8 cellular contexts compared by ENCODE assay signal in genomic region chr12:53221203-53222076, GRCh38. TPM values are rescaled to one million over a fixed set of nuclear protein-coding genes. Genes with fewer than 3 reads are reported as not detected.
DNase-seq lines count a peak whose midpoint lies in the region; ATAC-seq and TF ChIP-seq lines count a peak whose summit lies in the region.

No MANE protein-coding gene starts in this region.

- H3K9me3 ChIP-seq in BLaER1 treated with 17β-estradiol and CSF1 and Interleukin-3, amounts not matched to agents 10 nM and 100 nM (replicated peaks in 1 of 11) = no peaks in the 10 kb centered on the region
- H3K9me3 ChIP-seq in SK-N-SH (no peaks in the 10 kb centered on the region), breast epithelium (no peaks in the 10 kb centered on the region), skeletal muscle tissue (ENCODE audit: control insufficient read depth in 3 of 3, low read length in 3 of 3) (no peaks in the 10 kb centered on the region)

- peaks cover 35% of the 10 kb centered on the region for H3K79me2 ChIP-seq in SK-N-SH (ENCODE audit: insufficient read depth)

- H4K20me1 ChIP-seq in BLaER1 treated with 17β-estradiol and CSF1 and Interleukin-3, amounts not matched to agents 10 nM and 100 nM = no peaks in the 10 kb centered on the region
- peaks cover 5% of the 10 kb centered on the region; the same call in 1 of the 2 replicates for H4K20me1 ChIP-seq in SK-N-SH (ENCODE audit: insufficient read depth)

- ATAC-seq in GM18873 (IDR thresholded peaks at IDR 0.05; ENCODE audit: low FRiP score, unreplicated experiment) (peak; percentile 28), HG03342 (IDR thresholded peaks at IDR 0.05; ENCODE audit: unreplicated experiment) (peak; percentile 24)

- POLR2A ChIA-PET in SK-N-SH (lab: Yijun Ruan, JAX) = interaction anchor here (1.9 kb wide), 1 partner anchor 46 kb away, joined by 6 read pairs; the partner anchor contains the start of gene ESPL1

- H3K4me1 ChIP-seq in BLaER1 treated with 17β-estradiol and CSF1 and Interleukin-3, amounts not matched to agents 10 nM and 100 nM = peaks cover 70 to 85% (median 75%) of the 10 kb centered on the region in 10 experiments
- H3K4me1 ChIP-seq in SK-N-SH (ENCODE audit: control insufficient read depth in 1 of 2, insufficient read depth in 2 of 2, low read depth in 1 of 2, low read length in 1 of 2) = peaks cover 55 to 60% of the 10 kb centered on the region in 2 experiments
- H3K4me1 ChIP-seq in breast epithelium = peaks cover 30 to 59% of the 10 kb centered on the region in 2 donors
- H3K4me1 ChIP-seq in skeletal muscle tissue (ENCODE audit: control insufficient read depth in 3 of 3, insufficient read depth in 3 of 3, low read length in 3 of 3) = peaks cover 53 to 67% (median 59%) of the 10 kb centered on the region in 3 donors

- H3K4me3 Mint-ChIP-seq in immature natural killer cell = peak overlapping the region; percentile 89 to 97 (median 93)

- H3K36me3 ChIP-seq in BLaER1 treated with 17β-estradiol and CSF1 and Interleukin-3, amounts not matched to agents 10 nM and 100 nM = 0 out of 22 replicates have a peak, but pooled peaks cover 0 to 2% (median 0%) of the 10 kb centered on the region in 11 experiments
- H3K36me3 ChIP-seq in SK-N-SH (replicated peaks in 1 of 2; ENCODE audit: control insufficient read depth in 1 of 2, insufficient read depth in 2 of 2, low read length in 1 of 2) (no peaks in the 10 kb centered on the region), breast epithelium (no peaks in the 10 kb centered on the region), skeletal muscle tissue (ENCODE audit: control insufficient read depth in 3 of 3, insufficient read depth in 3 of 3, low read length in 3 of 3) (no peaks in the 10 kb centered on the region)

- 0 out of 2 replicates have a peak, but pooled peaks have one; percentile 10 for TF ChIP-seq RAD21 in SK-N-SH (IDR thresholded peaks at IDR 0.05; ENCODE audit: low read length)

- no peaks in the 10 kb centered on the region for H3K36me3 Mint-ChIP-seq in immature natural killer cell

- H2AFZ ChIP-seq in SK-N-SH (ENCODE audit: low read depth) = peak overlapping the region; percentile 81; the same call in 1 of the 2 replicates

- TF ChIP-seq CTCF in SK-N-SH (IDR thresholded peaks at IDR 0.05) (peak; percentile 42), breast epithelium (IDR thresholded peaks at IDR 0.05) (peak in 1 of 3 donors; percentile 17)

- H3K4me2 ChIP-seq in BLaER1 treated with 17β-estradiol and CSF1 and Interleukin-3, amounts not matched to agents 10 nM and 100 nM = peak overlapping the region; percentile 81 to 99 (median 97)
- peak overlapping the region; percentile 80 for H3K4me2 ChIP-seq in SK-N-SH

- TF ChIP-seq EP300 in SK-N-SH (IDR thresholded peaks at IDR 0.05; ENCODE audit: borderline replicate concordance in 1 of 2, low read depth in 1 of 2, low read length in 1 of 2) = no peak

- H3K27me3 ChIP-seq in BLaER1 treated with 17β-estradiol and CSF1 and Interleukin-3, amounts not matched to agents 10 nM and 100 nM = no peaks in the 10 kb centered on the region
- H3K27me3 ChIP-seq in SK-N-SH (ENCODE audit: insufficient read depth) = no peaks in the 10 kb centered on the region
- H3K27me3 ChIP-seq in breast epithelium = no peaks in the 10 kb centered on the region
- H3K27me3 ChIP-seq in skeletal muscle tissue (ENCODE audit: control insufficient read depth in 3 of 3, insufficient read depth in 3 of 3, low read length in 3 of 3) = no peaks in the 10 kb centered on the region

- no peaks in the 10 kb centered on the region for H3K9me3 Mint-ChIP-seq in immature natural killer cell

- H3K4me1 Mint-ChIP-seq in immature natural killer cell = peaks cover 67 to 74% of the 10 kb centered on the region in 2 donors

- intact Hi-C loops in breast epithelium (cut with DNase I; ENCODE audit: low total_unique reads) = no loop called here

- peak overlapping the region; percentile 62 to 89 (median 72) for H3K4me3 ChIP-seq in BLaER1 treated with 17β-estradiol and CSF1 and Interleukin-3, amounts not matched to agents 10 nM and 100 nM
- peak overlapping the region; percentile 54 to 70 for H3K4me3 ChIP-seq in SK-N-SH (ENCODE audit: low read depth in 2 of 2, low read length in 1 of 2)
- H3K4me3 ChIP-seq in breast epithelium = peak overlapping the region; percentile 58 to 77 (median 77)
- H3K4me3 ChIP-seq in skeletal muscle tissue (ENCODE audit: low read length in 3 of 3) = peak overlapping the region; percentile 77 to 97 (median 94)

- H3K9me2 ChIP-seq in SK-N-SH = no peaks in the 10 kb centered on the region

- peak; percentile 61 for TF ChIP-seq POLR2A in breast epithelium (IDR thresholded peaks at IDR 0.05)

- peak overlapping the region; percentile 82 to 93 (median 86) for H3K9ac ChIP-seq in BLaER1 treated with 17β-estradiol and CSF1 and Interleukin-3, amounts not matched to agents 10 nM and 100 nM
- H3K9ac ChIP-seq in SK-N-SH (peak overlapping the region; percentile 86), skeletal muscle tissue (ENCODE audit: low read depth in 1 of 3, low read length in 3 of 3) (peak overlapping the region; percentile 90 to 96 (median 96))

- H3K27ac Mint-ChIP-seq in immature natural killer cell = peak overlapping the region; percentile 89 to 97 (median 92)

- H3K27ac ChIP-seq in BLaER1 treated with 17β-estradiol and CSF1 and Interleukin-3, amounts not matched to agents 10 nM and 100 nM = peak overlapping the region; percentile 78 to 97 (median 93)
- H3K27ac ChIP-seq in SK-N-SH (ENCODE audit: low read depth in 2 of 2, low read length in 1 of 2) = peak overlapping the region; percentile 99
- H3K27ac ChIP-seq in breast epithelium = peak overlapping the region; percentile 99 to 100
- H3K27ac ChIP-seq in skeletal muscle tissue (ENCODE audit: low read depth, low read length) = peak overlapping the region; percentile 98

- peaks cover 11 to 24% (median 12%) of the 10 kb centered on the region in 3 donors for H3K27me3 Mint-ChIP-seq in immature natural killer cell (ENCODE audit: low read depth in 3 of 3)

- WGBS in SK-N-SH (ENCODE audit: low lambda C conversion rate) = 4% methylated on average over 16 of the region's 71 CpGs

- peaks cover 32% of the 10 kb centered on the region for H3F3A ChIP-seq in SK-N-SH (replicated peaks; ENCODE audit: insufficient read depth)

- CTCF ChIA-PET in SK-N-SH (lab: Yijun Ruan, JAX) = interaction anchor here (0.7 to 14.8 kb wide), 11 partner anchors 13 to 156 kb away, joined by 3 to 363 read pairs (median 3); partner anchors contain the start of genes AAAS, ESPL1, MYG1 and PFDN5

- DNase-seq in SK-N-SH (peak; percentile 89), breast epithelium (ENCODE audit: low spot score in 2 of 2) (peak; percentile 62 to 77), immature natural killer cell (peak; percentile 58 to 65 (median 60)), NCI-H446 treated with DMSO at 0.1 percent for 48 hours (lab: John Stamatoyannopoulos, UW) (no peak)

TF ChIP-seq in SK-N-SH, 30 proteins besides CTCF, POLR2A, EP300 and RAD21 (continues in another document):
- no peak for TF ChIP-seq NFIC (IDR thresholded peaks at IDR 0.05; ENCODE audit: borderline replicate concordance)
- TF ChIP-seq TAF1 (IDR thresholded peaks at IDR 0.05; ENCODE audit: borderline replicate concordance, low read depth, low read length) = peak; percentile 51
- peak; percentile 20 for TF ChIP-seq POLR2AphosphoS5 (IDR thresholded peaks at IDR 0.05; ENCODE audit: low read depth, low read length)
- 0 out of 2 replicates have a peak, but pooled peaks have one; percentile 21 for TF ChIP-seq SIN3A (IDR thresholded peaks at IDR 0.05; ENCODE audit: borderline replicate concordance, low read depth, low read length)
- peak; percentile 26; the same call in 1 of the 2 replicates for TF ChIP-seq TEAD4 (IDR thresholded peaks at IDR 0.05; ENCODE audit: borderline replicate concordance, insufficient read depth)
- TF ChIP-seq FOXJ3 (CRISPR knock-in tag; IDR thresholded peaks at IDR 0.05) = no peak
- no peak for TF ChIP-seq NRF1 (IDR thresholded peaks at IDR 0.05; ENCODE audit: low read depth, low read length)
- peak; percentile 52; the same call in 1 of the 2 replicates for TF ChIP-seq GABPA (IDR thresholded peaks at IDR 0.05; ENCODE audit: low read depth)
- peak; percentile 11 for TF ChIP-seq CHD2 (IDR thresholded peaks at IDR 0.05; ENCODE audit: low read length, partially characterized antibody)
- no peak for TF ChIP-seq EZH2phosphoT487 (IDR thresholded peaks at IDR 0.05; ENCODE audit: borderline replicate concordance, low read depth)
- TF ChIP-seq ELF1 (IDR thresholded peaks at IDR 0.05) = peak; percentile 27
- TF ChIP-seq RXRA (IDR thresholded peaks at IDR 0.05; ENCODE audit: borderline replicate concordance, low read depth) = 0 out of 2 replicates have a peak, but pooled peaks have one; percentile 18

RNA-seq across cellular contexts. Expression of gene RARG, which starts 10.6 kb away (rescaled TPM):
- polyA plus RNA-seq in SK-N-SH (2012; rRNA removed) (35.0 and 36.6 TPM in 2 replicates), immature natural killer cell (10 to 100 TPM in 1 of 3 donors, 1 to 10 TPM in 2; 2.9 to 10.1 (median 4.7) TPM)
- 20.6 and 30.6 TPM in 2 replicates for polyA plus RNA-seq in SK-N-SH (2012; cell fraction: cytosol; rRNA removed)
- 67.2 and 75.5 TPM in 2 replicates for polyA plus RNA-seq in SK-N-SH (2012; cell fraction: nucleus; rRNA removed)
- total RNA-seq in breast epithelium (10 to 100 TPM; 12.2 to 39.8 (median 23.3) TPM), skeletal muscle tissue (12.5 TPM)

RNA-seq across cellular contexts. Expression of gene ITGB7, which starts 14.4 kb away (rescaled TPM):
- polyA plus RNA-seq in SK-N-SH (2012; rRNA removed) = 0.25 and 0.31 TPM in 2 replicates
- polyA plus RNA-seq in SK-N-SH (2012; cell fraction: cytosol; rRNA removed) = 0.03 and 0.16 TPM in 2 replicates
- 2.4 and 2.5 TPM in 2 replicates for polyA plus RNA-seq in SK-N-SH (2012; cell fraction: nucleus; rRNA removed)
- 1 to 10 TPM; 1.1 to 2.9 (median 2.9) TPM for total RNA-seq in breast epithelium
- 100 to 1,000 TPM; 289 to 390 (median 389) TPM for polyA plus RNA-seq in immature natural killer cell
- total RNA-seq in skeletal muscle tissue = 1.6 TPM

RNA-seq across cellular contexts. Expression of gene CSAD, which starts 40.7 kb away (rescaled TPM):
- 32.2 and 45.4 TPM in 2 replicates for polyA plus RNA-seq in SK-N-SH (2012; rRNA removed)
- polyA plus RNA-seq in SK-N-SH (2012; cell fraction: cytosol; rRNA removed) = 3.9 and 5.2 TPM in 2 replicates
- polyA plus RNA-seq in SK-N-SH (2012; cell fraction: nucleus; rRNA removed) = 305 and 362 TPM in 2 replicates
- 10 to 100 TPM; 60.2 to 74.1 (median 68.8) TPM for total RNA-seq in breast epithelium
- 1 to 10 TPM in 2 of 3 donors, under 1 TPM in 1; 0.85 to 3.8 (median 2.6) TPM for polyA plus RNA-seq in immature natural killer cell
- total RNA-seq in skeletal muscle tissue = 16.7 TPM

RNA-seq across cellular contexts. Expression of gene ZNF740, which starts 40.9 kb away (rescaled TPM):
- polyA plus RNA-seq in SK-N-SH (2012; rRNA removed) (14.6 and 21.8 TPM in 2 replicates), immature natural killer cell (1 to 10 TPM; 2.0 to 5.1 (median 2.6) TPM)
- 7.9 and 10.3 TPM in 2 replicates for polyA plus RNA-seq in SK-N-SH (2012; cell fraction: cytosol; rRNA removed)
- 41.0 and 89.7 TPM in 2 replicates for polyA plus RNA-seq in SK-N-SH (2012; cell fraction: nucleus; rRNA removed)
- total RNA-seq in breast epithelium (10 to 100 TPM; 17.9 to 22.0 (median 19.3) TPM), skeletal muscle tissue (16.7 TPM)

RNA-seq across cellular contexts. Expression of gene ESPL1, which starts 46.7 kb away (rescaled TPM):
- polyA plus RNA-seq in SK-N-SH (2012; rRNA removed) = 6.9 and 8.6 TPM in 2 replicates
- polyA plus RNA-seq in SK-N-SH (2012; cell fraction: cytosol; rRNA removed) = 2.3 and 4.0 TPM in 2 replicates
- 27.7 and 28.7 TPM in 2 replicates for polyA plus RNA-seq in SK-N-SH (2012; cell fraction: nucleus; rRNA removed)
- total RNA-seq in breast epithelium = 1 to 10 TPM in 2 of 3 donors, under 1 TPM in 1; 0.33 to 1.3 (median 1.2) TPM
- polyA plus RNA-seq in immature natural killer cell = under 1 TPM in 1 of 3 donors, not detected in 2; 0.53 TPM
- 2.6 TPM for total RNA-seq in skeletal muscle tissue
